ENCODE assay signal across 7 cellular contexts in the genomic region with DNA sequence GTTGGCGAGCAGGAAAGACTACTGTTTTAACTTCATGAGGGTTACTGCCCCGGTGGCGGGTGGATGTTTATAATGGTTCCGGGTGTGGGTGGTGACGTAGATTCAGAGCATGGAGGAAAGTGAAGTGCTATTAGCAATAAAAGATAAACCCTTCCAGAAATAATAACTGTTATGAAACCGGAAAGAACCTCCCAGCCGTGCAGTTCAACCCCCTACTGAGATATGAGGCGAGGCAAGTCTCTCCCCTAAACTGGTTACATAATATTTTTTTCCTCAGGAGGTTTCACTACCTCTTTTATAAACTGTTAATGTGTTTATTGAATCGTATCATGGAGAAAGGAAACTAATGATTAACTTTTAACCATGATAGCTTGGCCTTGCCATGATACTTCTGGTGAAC. TPM values are rescaled to one million over a fixed set of nuclear protein-coding genes. Genes with fewer than 3 reads are reported as not detected.
A peak's percentile ranks its signal among the peaks of the same experiment; 100 is the strongest.
DNase-seq lines count a peak whose midpoint lies in the region; ATAC-seq and TF ChIP-seq lines count a peak whose summit lies in the region.

No MANE protein-coding gene starts in this region.

- H3K4me1 ChIP-seq in stomach (peaks cover 0 to 18% (median 9%) of the 10 kb centered on the region in 4 donors), neuronal stem cell (ENCODE audit: control insufficient read depth in 2 of 2, insufficient read depth in 1 of 2, low read depth in 1 of 2, low read length in 2 of 2) (no peaks in the 10 kb centered on the region)

- H3K27me3 ChIP-seq in brain microvascular endothelial cell (replicated peaks): no peaks in the 10 kb centered on the region
- H3K27me3 ChIP-seq in stomach: no peaks in the 10 kb centered on the region
- no peaks in the 10 kb centered on the region for H3K27me3 ChIP-seq in neuronal stem cell (ENCODE audit: control insufficient read depth in 3 of 3, insufficient read depth in 3 of 3, low read depth in 1 of 3, low read length in 3 of 3)

- H2AK5ac ChIP-seq in neuronal stem cell (ENCODE audit: low read depth, low read length): no peak overlapping the region

- no peak overlapping the region for H3K4me2 ChIP-seq in neuronal stem cell (ENCODE audit: insufficient read depth, low read length, poor library complexity, severe bottlenecking)

- in situ Hi-C loops in brain microvascular endothelial cell (cut with HindIII; ENCODE audit: low pct_ligation_motif_present, low sequenced_read_pairs): no loop called here

- H3K23ac ChIP-seq in neuronal stem cell (ENCODE audit: low read depth, low read length, poor library complexity): no peak overlapping the region

- TF ChIP-seq CTCF in brain microvascular endothelial cell (IDR thresholded peaks at IDR 0.05; ENCODE audit: low read depth, low read length, missing control alignments): no peak
- no peak for TF ChIP-seq CTCF in stomach (IDR thresholded peaks at IDR 0.05)
- TF ChIP-seq CTCF in foreskin fibroblast (IDR thresholded peaks at IDR 0.05; ENCODE audit: low read depth, low read length): no peak

- no peak overlapping the region for H3K9ac ChIP-seq in neuronal stem cell (ENCODE audit: low read depth, low read length, poor library complexity)

- H3K4ac ChIP-seq in neuronal stem cell (ENCODE audit: low read length): no peak overlapping the region

- no peak for TF ChIP-seq POLR2A in stomach (IDR thresholded peaks at IDR 0.05)

- no peak overlapping the region for H3K14ac ChIP-seq in neuronal stem cell (ENCODE audit: low read length)

- no peak overlapping the region for H2BK12ac ChIP-seq in neuronal stem cell (ENCODE audit: low read length)

- H2BK120ac ChIP-seq in neuronal stem cell (ENCODE audit: low read depth, low read length): no peak overlapping the region

- 18 to 41% (median 24%) methylated on average over 9 of the region's 9 CpGs for WGBS in stomach, 5 donors
- WGBS in neuronal stem cell (ENCODE audit: extremely low coverage in 2 of 2, insufficient read length in 2 of 2, insufficient replicate concordance in 1 of 2), 2 donors: no CpG with 5 or more reads among the region's 9 CpGs

- no peak overlapping the region for H4K91ac ChIP-seq in neuronal stem cell (ENCODE audit: low read depth, low read length, poor library complexity)

- H3K27ac ChIP-seq in brain microvascular endothelial cell (no peak overlapping the region), stomach (peak overlapping the region in 3 of 5 donors; percentile 14 to 48 (median 19)), neuronal stem cell (replicated peaks; ENCODE audit: low read length) (no peak overlapping the region)

- ATAC-seq in GM19395 (IDR thresholded peaks at IDR 0.05; ENCODE audit: unreplicated experiment) (peak; percentile 86), HG03135 (IDR thresholded peaks at IDR 0.05; ENCODE audit: unreplicated experiment) (peak; percentile 90)

- TF ChIP-seq EP300 in stomach (IDR thresholded peaks at IDR 0.05): no peak

- no peak overlapping the region for H2BK15ac ChIP-seq in neuronal stem cell (ENCODE audit: low read length)

- H4K8ac ChIP-seq in neuronal stem cell (ENCODE audit: low read depth, low read length): no peak overlapping the region

- H3K4me3 ChIP-seq in brain microvascular endothelial cell (ENCODE audit: low read depth, low read length) (no peak overlapping the region), stomach (no peak overlapping the region), neuronal stem cell (ENCODE audit: low read length in 2 of 2) (no peak overlapping the region), foreskin fibroblast (ENCODE audit: low read depth in 1 of 2, low read length in 2 of 2) (no peak overlapping the region)

- H2BK5ac ChIP-seq in neuronal stem cell (ENCODE audit: low read length): no peak overlapping the region

- intact Hi-C loops in stomach (cut with DNase I; ENCODE audit: low total_unique reads): no loop called here

- H2AFZ ChIP-seq in neuronal stem cell (ENCODE audit: low read length): no peak overlapping the region

- H3K9me3 ChIP-seq in stomach (peaks cover 0 to 10% (median 4%) of the 10 kb centered on the region in 4 donors), neuronal stem cell (replicated peaks in 1 of 2; ENCODE audit: control insufficient read depth in 2 of 2, insufficient read depth in 1 of 2, low read depth in 1 of 2, low read length in 2 of 2) (peaks cover 0 to 5% of the 10 kb centered on the region in 2 donors)

- DNase-seq in brain microvascular endothelial cell (peak; percentile 26), stomach (peak; percentile 55), neuronal stem cell (ENCODE audit: low spot score) (no peak), 8988T (no peak), foreskin fibroblast (no peak)

- no peak overlapping the region for H3K18ac ChIP-seq in neuronal stem cell (ENCODE audit: low read length)

- H3K79me1 ChIP-seq in neuronal stem cell (ENCODE audit: low read depth, low read length): no peaks in the 10 kb centered on the region

- H3K36me3 ChIP-seq in brain microvascular endothelial cell (replicated peaks) (no peaks in the 10 kb centered on the region), stomach (no peaks in the 10 kb centered on the region), neuronal stem cell (replicated peaks in 1 of 2; ENCODE audit: control insufficient read depth in 2 of 2, insufficient read depth in 2 of 2, low read length in 2 of 2) (no peaks in the 10 kb centered on the region)

RNA-seq across cellular contexts. Expression of a gene that starts 33.9 kb away (rescaled TPM):
- 10 to 100 TPM; 19.8 to 32.7 (median 28.1) TPM for total RNA-seq in stomach
- 1 to 10 TPM; 4.4 to 8.9 (median 6.4) TPM for polyA plus RNA-seq in stomach
- polyA plus RNA-seq in neuronal stem cell (2013, experiment 1 of 2): 23.4 TPM
- polyA plus RNA-seq in neuronal stem cell (2013, experiment 2 of 2): 23.3 TPM

Comparison
In these comparisons a context has a peak if more than half of its experiments do, and no peak if none do; other contexts are left out.
1. DNase-seq: peak in brain microvascular endothelial cell (single experiment) and stomach (single experiment); none in neuronal stem cell (single experiment), 8988T (single experiment) and foreskin fibroblast (0 of 2).
2. H3K27ac ChIP-seq: peak in stomach (3 of 5); none in brain microvascular endothelial cell (single experiment) and neuronal stem cell (single experiment).